ENCODE assay signal across 1 cellular context in genomic region chr4:152973614-152974200, GRCh38.
TF ChIP-seq lines count a peak whose summit lies in the region.

No MANE protein-coding gene starts in this region.

TF ChIP-seq in SK-N-SH, 30 proteins besides CTCF, POLR2A, EP300 and RAD21 (continued from another document):
- TF ChIP-seq MAX (IDR thresholded peaks at IDR 0.05; ENCODE audit: low read depth) (no peak), JUND (IDR thresholded peaks at IDR 0.05) (no peak), EZH2phosphoT487 (IDR thresholded peaks at IDR 0.05; ENCODE audit: borderline replicate concordance, low read depth) (no peak), FOXM1 (IDR thresholded peaks at IDR 0.05; ENCODE audit: low read depth) (no peak), GATA2 (CRISPR knock-in tag; IDR thresholded peaks at IDR 0.05) (no peak), NRF1 (IDR thresholded peaks at IDR 0.05; ENCODE audit: low read depth, low read length) (no peak), POLR2AphosphoS5 (IDR thresholded peaks at IDR 0.05; ENCODE audit: low read depth, low read length) (no peak), MEF2A (IDR thresholded peaks at IDR 0.05; ENCODE audit: borderline replicate concordance, low read depth) (no peak)
